14 cellular contexts compared by ENCODE assay signal in the genomic region with DNA sequence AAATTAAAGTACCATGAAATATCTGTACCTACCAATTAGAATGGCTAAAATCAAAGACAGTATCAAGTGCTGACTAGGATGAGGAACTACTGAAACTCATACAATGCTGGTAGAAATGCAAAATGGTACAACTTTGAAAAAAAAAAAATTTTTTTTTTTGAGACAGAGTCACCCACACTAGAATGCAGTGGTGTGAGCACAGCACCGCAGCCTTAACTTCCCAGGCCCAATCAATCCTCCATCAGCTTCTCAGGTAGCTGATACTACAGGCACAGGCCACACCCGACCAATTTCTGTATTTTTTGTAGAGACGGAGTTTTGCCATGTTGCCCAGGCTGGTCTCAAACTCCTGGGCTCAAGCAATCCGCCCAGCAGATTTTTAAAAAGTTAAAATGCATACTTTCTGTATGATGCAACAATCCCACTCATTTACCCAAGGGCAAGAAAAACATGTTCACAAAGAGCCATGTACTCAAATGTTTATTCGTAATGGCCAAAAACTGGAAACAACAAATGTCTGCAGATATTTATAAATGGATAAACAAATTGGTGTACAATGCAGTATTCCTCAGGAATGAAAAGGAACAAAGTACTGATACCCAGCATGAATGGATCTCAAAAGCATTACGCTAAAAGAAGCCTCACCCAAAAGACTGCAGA. TPM values are rescaled to one million over a fixed set of nuclear protein-coding genes. Genes with fewer than 3 reads are reported as not detected.
DNase-seq lines count a peak whose midpoint lies in the region; FAIRE-seq and TF ChIP-seq lines count a peak whose summit lies in the region.
"Had no signal": no experiment of that assay in that cellular context is flagged by ENCODE, and none has a peak within 500 bp of the region (broad histone marks: within the 10 kb centered on the region; RNA-seq: fewer than 3 reads in every experiment).

No MANE protein-coding gene starts in this region.

- H3K36me3 ChIP-seq in neuronal stem cell (replicated peaks in 1 of 2; ENCODE audit: control insufficient read depth in 2 of 2, insufficient read depth in 2 of 2, low read length in 2 of 2) = peaks cover 0 to 3% of the 10 kb centered on the region in 2 donors
- H3K36me3 ChIP-seq: right atrium auricular region had no signal

- H3K9me3 Mint-ChIP-seq in chondrocyte (ENCODE audit: low read depth) (peaks cover 2% of the 10 kb centered on the region), nephron progenitor cell (peaks cover 22% of the 10 kb centered on the region)

- no peaks in the 10 kb centered on the region for H3K27me3 ChIP-seq in neuronal stem cell (ENCODE audit: control insufficient read depth in 3 of 3, insufficient read depth in 3 of 3, low read depth in 1 of 3, low read length in 3 of 3)
- H3K27me3 ChIP-seq: right atrium auricular region had no signal

- no peak overlapping the region for H2BK5ac ChIP-seq in neuronal stem cell (ENCODE audit: low read length)

- H3K27ac Mint-ChIP-seq in chondrocyte (ENCODE audit: unreplicated experiment) = peak overlapping the region; percentile 91
- H3K27ac Mint-ChIP-seq in nephron progenitor cell = peak overlapping the region; percentile 54

- TF ChIP-seq POLR2A in H54 (IDR thresholded peaks at IDR 0.05; ENCODE audit: low read depth, low read length) = no peak

- H3K27ac ChIP-seq in neuronal stem cell (replicated peaks; ENCODE audit: low read length) = no peak overlapping the region
- H3K27ac ChIP-seq: right atrium auricular region had no signal

- no peak overlapping the region for H4K8ac ChIP-seq in neuronal stem cell (ENCODE audit: low read depth, low read length)

- no CpG with 5 or more reads among the region's 6 CpGs for WGBS in neuronal stem cell (ENCODE audit: extremely low coverage in 2 of 2, insufficient read length in 2 of 2, insufficient replicate concordance in 1 of 2), 2 donors

- H3K4me3 Mint-ChIP-seq in chondrocyte (ENCODE audit: unreplicated experiment) (peak overlapping the region; percentile 21), nephron progenitor cell (no peak overlapping the region)

- H3K36me3 Mint-ChIP-seq in chondrocyte (ENCODE audit: low read depth) (no peaks in the 10 kb centered on the region), nephron progenitor cell (ENCODE audit: low read depth) (peaks cover 43% of the 10 kb centered on the region)

- H2AFZ ChIP-seq in neuronal stem cell (ENCODE audit: low read length) = no peak overlapping the region

- no peak overlapping the region for H3K18ac ChIP-seq in neuronal stem cell (ENCODE audit: low read length)

- H3K4ac ChIP-seq in neuronal stem cell (ENCODE audit: low read length) = no peak overlapping the region

- TF ChIP-seq CTCF in chondrocyte (IDR thresholded peaks at IDR 0.05) = no peak
- TF ChIP-seq CTCF in nephron progenitor cell (IDR thresholded peaks at IDR 0.05) = no peak

- H2AK5ac ChIP-seq in neuronal stem cell (ENCODE audit: low read depth, low read length) = no peak overlapping the region

- FAIRE-seq in H54 (lab: Jason Lieb, UNC) = peak; percentile 70
- FAIRE-seq: D721Med had no signal

- H3K27me3 Mint-ChIP-seq in chondrocyte (ENCODE audit: low read depth) = no peaks in the 10 kb centered on the region
- no peaks in the 10 kb centered on the region for H3K27me3 Mint-ChIP-seq in nephron progenitor cell (ENCODE audit: low read depth, poor library complexity)

- H3K4me1 Mint-ChIP-seq in chondrocyte (ENCODE audit: low read depth) (peaks cover 62% of the 10 kb centered on the region), nephron progenitor cell (peaks cover 5% of the 10 kb centered on the region)

- H3K9ac ChIP-seq in neuronal stem cell (ENCODE audit: low read depth, low read length, poor library complexity) = no peak overlapping the region

- H3K4me2 ChIP-seq in neuronal stem cell (ENCODE audit: insufficient read depth, low read length, poor library complexity, severe bottlenecking) = no peak overlapping the region

- no peak overlapping the region for H2BK12ac ChIP-seq in neuronal stem cell (ENCODE audit: low read length)

- H3K23ac ChIP-seq in neuronal stem cell (ENCODE audit: low read depth, low read length, poor library complexity) = no peak overlapping the region

- H2BK120ac ChIP-seq in neuronal stem cell (ENCODE audit: low read depth, low read length) = no peak overlapping the region

- H3K4me1 ChIP-seq in neuronal stem cell (ENCODE audit: control insufficient read depth in 2 of 2, insufficient read depth in 1 of 2, low read depth in 1 of 2, low read length in 2 of 2) = no peaks in the 10 kb centered on the region

- no peaks in the 10 kb centered on the region for H3K79me1 ChIP-seq in neuronal stem cell (ENCODE audit: low read depth, low read length)

- no peak overlapping the region for H4K91ac ChIP-seq in neuronal stem cell (ENCODE audit: low read depth, low read length, poor library complexity)

- H3K9me3 ChIP-seq in neuronal stem cell (replicated peaks in 1 of 2; ENCODE audit: control insufficient read depth in 2 of 2, insufficient read depth in 1 of 2, low read depth in 1 of 2, low read length in 2 of 2) = peaks cover 0 to 15% of the 10 kb centered on the region in 2 donors

- DNase-seq in H54 (ENCODE audit: insufficient read length, low spot score) = no peak
- peak; percentile 7 for DNase-seq in OCI-M1 (lab: John Stamatoyannopoulos, UW)
- DNase-seq in chondrocyte (ENCODE audit: low spot score) = no peak
- no peak for DNase-seq in nephron progenitor cell
- no peak for DNase-seq in neuronal stem cell (ENCODE audit: low spot score)
- no peak for DNase-seq in hypothalamus (lab: John Stamatoyannopoulos, UW)
- DNase-seq in activated effector memory CD4-positive, alpha-beta T cell treated with Interleukin-2 at 50 U/mL for 16 hours = no peak
- DNase-seq in cerebellar cortex (ENCODE audit: low spot score) = no peak
- DNase-seq: activated CD4-positive, alpha-beta T cell treated with anti-CD3 and anti-CD28 coated beads for 4 hours; activated naive CD4-positive, alpha-beta T cell treated with Interleukin-2 at 50 U/mL for 16 hours; H7; NCI-H510A treated with DMSO at 0.1 percent for 48 hours had no signal

- H2BK15ac ChIP-seq in neuronal stem cell (ENCODE audit: low read length) = no peak overlapping the region

- no peak overlapping the region for H3K14ac ChIP-seq in neuronal stem cell (ENCODE audit: low read length)

- H3K4me3 ChIP-seq in neuronal stem cell (ENCODE audit: low read length in 2 of 2) = no peak overlapping the region
- H3K4me3 ChIP-seq: right atrium auricular region had no signal

RNA-seq across cellular contexts. Expression of a gene that starts 8.7 kb away (rescaled TPM):
- total RNA-seq in chondrocyte = 33.4 to 41.0 TPM (median 36.2 TPM) in 3 replicates
- polyA plus RNA-seq in neuronal stem cell (2013, experiment 1 of 2) = 12.0 TPM
- polyA plus RNA-seq in neuronal stem cell (2013, experiment 2 of 2) = 12.6 TPM
